Comparison of ENCODE assay signal across 9 cellular contexts in genomic region chr5:55146543-55147151, GRCh38. TPM values are rescaled to one million over a fixed set of nuclear protein-coding genes. Genes with fewer than 3 reads are reported as not detected.
DNase-seq lines count a peak whose midpoint lies in the region; ATAC-seq and TF ChIP-seq lines count a peak whose summit lies in the region.
"Had no signal": no experiment of that assay in that cellular context is flagged by ENCODE, and none has a peak within 500 bp of the region (broad histone marks: within the 10 kb centered on the region; RNA-seq: fewer than 3 reads in every experiment).

No MANE protein-coding gene starts in this region.

- TF ChIP-seq EP300 in neural cell (conservative IDR thresholded peaks at IDR 0.05; ENCODE audit: poor library complexity, severe bottlenecking) = no peak

- peak; percentile 97 for TF ChIP-seq RAD21 in neural cell (conservative IDR thresholded peaks at IDR 0.05)

- H2AFZ ChIP-seq in Loucy (ENCODE audit: low read length) (peak overlapping the region; percentile 58), neural cell (ENCODE audit: low read depth, low read length) (no peak overlapping the region)

- H3K9me3 ChIP-seq in Loucy (ENCODE audit: insufficient read depth, low read depth, low read length) = no peaks in the 10 kb centered on the region
- H3K9me3 ChIP-seq in Peyer's patch = no peaks in the 10 kb centered on the region
- H3K9me3 ChIP-seq in neural cell (ENCODE audit: low read length) = no peaks in the 10 kb centered on the region

- H3K4me3 ChIP-seq in Loucy (ENCODE audit: low read length, poor library complexity, severe bottlenecking) (peak overlapping the region; percentile 33), Peyer's patch (no peak overlapping the region), fibroblast of mammary gland (ENCODE audit: control insufficient read depth, low read depth, low read length) (no peak overlapping the region), neural cell (ENCODE audit: low read length) (no peak overlapping the region)

- TF ChIP-seq CTCF in Loucy (conservative IDR thresholded peaks at IDR 0.05; ENCODE audit: low read length) = peak; percentile 98
- TF ChIP-seq CTCF in Peyer's patch (IDR thresholded peaks at IDR 0.05) = peak; percentile 56 to 88 (median 80)
- TF ChIP-seq CTCF in fibroblast of mammary gland (conservative IDR thresholded peaks at IDR 0.05; ENCODE audit: control insufficient read depth, insufficient read depth, low read depth, low read length) = peak; percentile 99
- TF ChIP-seq CTCF in neural cell (IDR thresholded peaks at IDR 0.05; ENCODE audit: poor library complexity, severe bottlenecking) = peak; percentile 94

- TF ChIP-seq POLR2A in Peyer's patch (IDR thresholded peaks at IDR 0.05) = no peak

- H3K27ac ChIP-seq in Peyer's patch (no peak overlapping the region), neural cell (ENCODE audit: low read length) (no peak overlapping the region)

- H3K36me3 ChIP-seq in Loucy (ENCODE audit: insufficient read depth, low read length) (no peaks in the 10 kb centered on the region), Peyer's patch (no peaks in the 10 kb centered on the region), neural cell (ENCODE audit: insufficient read depth, low read length) (no peaks in the 10 kb centered on the region)

- H3K27me3 ChIP-seq in Loucy (ENCODE audit: insufficient read depth, low read length, poor library complexity, severe bottlenecking) (no peaks in the 10 kb centered on the region), Peyer's patch (no peaks in the 10 kb centered on the region), neural cell (ENCODE audit: insufficient read depth, low read depth, low read length) (no peaks in the 10 kb centered on the region)

- DNase-seq in DMS 273 (lab: John Stamatoyannopoulos, UW; ENCODE audit: unreplicated experiment) (peak; percentile 95), Peyer's patch (peak; percentile 60 to 91 (median 72)), fibroblast of mammary gland (ENCODE audit: low read depth) (peak; percentile 81)
- peak; percentile 79 for DNase-seq in activated T-cell treated with anti-CD3 and anti-CD28 coated beads, Interleukin-2, amount 50 U/mL, for 1 hour
- DNase-seq in stimulated activated naive CD4-positive, alpha-beta T cell treated with Interleukin-2 at 50 U/mL for 16 hours (lab: John Stamatoyannopoulos, UW) = peak; percentile 70

- H3K9me2 ChIP-seq in Loucy (replicated peaks; ENCODE audit: low read depth, low read length) = no peaks in the 10 kb centered on the region
- H3K9me2 ChIP-seq in neural cell (ENCODE audit: insufficient read depth, low read length) = no peaks in the 10 kb centered on the region

- peak overlapping the region; percentile 60 for H3K4me2 ChIP-seq in Loucy (ENCODE audit: low read depth, low read length, poor library complexity, severe bottlenecking)
- H3K4me2 ChIP-seq in neural cell (ENCODE audit: low read length) = no peak overlapping the region

- no peak overlapping the region for H3K9ac ChIP-seq in Loucy (ENCODE audit: low read depth, low read length, poor library complexity, severe bottlenecking)
- H3K9ac ChIP-seq in neural cell (ENCODE audit: low read length) = no peak overlapping the region

- H3K4me1 ChIP-seq in Loucy (ENCODE audit: insufficient read depth, low read length, poor library complexity, severe bottlenecking) (peaks cover 19% of the 10 kb centered on the region), Peyer's patch (no peaks in the 10 kb centered on the region)

- no peaks in the 10 kb centered on the region for H3K79me2 ChIP-seq in Loucy (ENCODE audit: insufficient read depth, low read length)
- no peaks in the 10 kb centered on the region for H3K79me2 ChIP-seq in neural cell (replicated peaks; ENCODE audit: insufficient read depth, low read length)

- H4K20me1 ChIP-seq in Loucy (ENCODE audit: insufficient read depth, low read length, poor library complexity, severe bottlenecking) (no peaks in the 10 kb centered on the region), neural cell (ENCODE audit: insufficient read depth) (no peaks in the 10 kb centered on the region)

- H3F3A ChIP-seq in Loucy (ENCODE audit: low read depth) = no peaks in the 10 kb centered on the region
- no peaks in the 10 kb centered on the region for H3F3A ChIP-seq in neural cell (ENCODE audit: insufficient read depth, low read length, poor library complexity, severe bottlenecking)

- peak; percentile 76 for ATAC-seq in GM21786 (IDR thresholded peaks at IDR 0.05; ENCODE audit: unreplicated experiment)

TF ChIP-seq in neural cell, 6 proteins besides CTCF, POLR2A, EP300 and RAD21:
- peak; percentile 98 for TF ChIP-seq SMC3 (conservative IDR thresholded peaks at IDR 0.05; ENCODE audit: poor library complexity)
- TF ChIP-seq TAF1 (IDR thresholded peaks at IDR 0.05; ENCODE audit: low read depth) = no peak
- no peak for TF ChIP-seq POLR2AphosphoS5 (IDR thresholded peaks at IDR 0.05)
- TF ChIP-seq MXI1 (conservative IDR thresholded peaks at IDR 0.05; ENCODE audit: poor library complexity, severe bottlenecking) = no peak
TF ChIP-seq in neural cell: peak in this region for 1.

RNA-seq across cellular contexts. Expression of gene GPX8, which starts 13.3 kb away (rescaled TPM):
- total RNA-seq in Peyer's patch = 1 to 10 TPM in 3 of 4 donors, under 1 TPM in 1; 0.88 to 5.8 (median 1.3) TPM
- polyA plus RNA-seq in neural cell = 0.20 and 1.2 TPM in 2 replicates
- polyA minus RNA-seq in neural cell = 1.5 and 2.9 TPM in 2 replicates

RNA-seq across cellular contexts. Expression of gene CDC20B, which starts 26.3 kb away (rescaled TPM):
- total RNA-seq in Peyer's patch = not detected
- polyA plus RNA-seq in neural cell = 0.28 TPM in 1 of 2 replicates, not detected in the other
- polyA minus RNA-seq in neural cell = not detected in 2 replicates
- polyA plus RNA-seq: adipose tissue had no signal

RNA-seq across cellular contexts. Expression of gene GZMA, which starts 44.2 kb away (rescaled TPM):
- 10 to 100 TPM in 1 of 4 donors, 1 to 10 TPM in 2, not detected in 1; 2.2 to 13.8 (median 7.2) TPM for total RNA-seq in Peyer's patch
- not detected in 2 replicates for polyA plus RNA-seq in neural cell
- polyA minus RNA-seq in neural cell = not detected in 2 replicates
